In the genomic region with DNA sequence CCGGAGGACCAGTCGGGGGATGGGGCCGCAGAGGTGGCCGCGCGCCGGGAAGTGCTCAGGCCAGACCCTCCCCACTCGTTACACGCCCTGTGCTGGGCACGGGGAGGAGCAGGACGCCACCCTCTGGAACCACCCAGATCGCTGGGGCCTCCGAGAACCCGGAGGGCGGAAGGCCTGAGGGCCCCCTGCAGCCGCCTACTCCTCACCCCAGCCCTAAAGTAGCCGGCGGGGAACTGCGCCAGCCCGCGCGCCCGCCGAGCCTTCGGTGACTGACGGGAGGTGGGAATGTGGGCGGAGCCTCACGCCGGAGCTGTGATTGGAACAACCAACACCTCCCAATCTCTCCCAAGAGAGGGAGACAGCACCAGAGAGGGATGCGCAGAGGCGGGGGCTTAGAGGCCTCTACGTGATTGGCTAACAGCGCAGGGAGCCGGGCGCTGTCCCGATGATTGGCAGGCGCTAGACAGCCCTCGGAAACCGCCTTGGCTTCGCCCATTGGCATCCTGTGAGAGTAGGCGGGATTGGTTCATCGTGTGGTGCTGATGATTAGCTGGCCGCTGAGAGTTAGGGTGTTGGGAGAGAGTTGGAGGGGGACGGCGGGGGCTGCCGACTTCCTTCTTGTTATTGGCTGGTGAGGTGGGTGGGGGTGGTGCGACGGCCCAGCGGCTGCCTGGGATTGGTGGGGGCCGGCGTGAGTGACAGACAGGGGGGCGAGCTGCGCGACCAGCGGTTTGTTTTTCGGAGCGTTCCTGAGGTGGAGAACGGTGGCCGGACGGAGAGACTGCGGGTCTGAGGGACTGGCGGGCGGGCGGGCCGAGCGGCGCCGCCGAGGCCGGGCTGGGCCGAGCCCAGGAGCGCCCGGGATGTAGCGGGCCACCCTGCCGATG, we compare ENCODE assay signal across 8 cellular contexts. TPM values are rescaled to one million over a fixed set of nuclear protein-coding genes. Genes with fewer than 3 reads are reported as not detected.
DNase-seq lines count a peak whose midpoint lies in the region; TF ChIP-seq lines count a peak whose summit lies in the region.

A gene (plus strand): TSS at position 734 of the 887 bp plus-strand sequence. CDS start 343 bp downstream, outside the sequence.

- H3K4me3 ChIP-seq in HFF-Myc (replicated peaks; ENCODE audit: low read depth, low read length) (peak within 1 kb of the TSS; percentile 66), neuron (ENCODE audit: low read length) (peak within 1 kb of the TSS; percentile 94), subcutaneous abdominal adipose tissue (ENCODE audit: low read depth in 1 of 5, low read length in 5 of 5) (peak within 1 kb of the TSS; percentile 64 to 87 (median 76))

- peak within 1 kb of the TSS; percentile 72 for H2AFZ ChIP-seq in neuron (ENCODE audit: low read depth, low read length)

- H3K4me1 Mint-ChIP-seq in activated naive CD4-positive, alpha-beta T cell treated with anti-CD3 and anti-CD28 coated beads for 36 hours (ENCODE audit: low read depth), result peaks cover 35% of the 10 kb centered on the region

- H3K9ac ChIP-seq in subcutaneous abdominal adipose tissue (ENCODE audit: low read length in 5 of 5), result peak within 1 kb of the TSS in 4 of 5 donors; percentile 76 to 80 (median 78)

- CTCF ChIA-PET in activated naive CD4-positive, alpha-beta T cell treated with anti-CD3 and anti-CD28 coated beads for 36 hours (lab: Charles Lee), result interaction anchor here (0.7 to 2.7 kb wide), 9 partner anchors 10 to 196 kb away, joined by 3 to 11 read pairs (median 4); no protein-coding TSS in a partner anchor

- H3K36me3 ChIP-seq in neuron (ENCODE audit: insufficient read depth, low read length) (no peaks in the 10 kb centered on the region), subcutaneous abdominal adipose tissue (ENCODE audit: control insufficient read depth in 5 of 5, insufficient read depth in 5 of 5, low read length in 5 of 5) (no peaks in the 10 kb centered on the region)

- H3K9me3 ChIP-seq in neuron (ENCODE audit: low read length), result no peaks in the 10 kb centered on the region
- no peaks in the 10 kb centered on the region for H3K9me3 ChIP-seq in subcutaneous abdominal adipose tissue (ENCODE audit: control insufficient read depth in 5 of 5, low read length in 5 of 5)

- peak within 1 kb of the TSS; percentile 73 for H3K27ac ChIP-seq in subcutaneous abdominal adipose tissue (ENCODE audit: low read depth, low read length)

- peak within 1 kb of the TSS; percentile 82 for H3K27ac Mint-ChIP-seq in activated naive CD4-positive, alpha-beta T cell treated with anti-CD3 and anti-CD28 coated beads for 36 hours

- peak; percentile 100 for DNase-seq in GM04504 (ENCODE audit: low read depth)
- DNase-seq in HFF-Myc (ENCODE audit: extremely low read depth, low read depth), result peak; percentile 99
- peak; percentile 100 for DNase-seq in NAMALWA (ENCODE audit: low spot score)
- peak; percentile 100 for DNase-seq in SK-N-DZ (ENCODE audit: low spot score)
- peak; percentile 99 for DNase-seq in activated naive CD4-positive, alpha-beta T cell treated with anti-CD3 and anti-CD28 coated beads for 36 hours
- DNase-seq in foreskin melanocyte, result peak; percentile 100

- H3K4me3 Mint-ChIP-seq in activated naive CD4-positive, alpha-beta T cell treated with anti-CD3 and anti-CD28 coated beads for 36 hours, result peak within 1 kb of the TSS; percentile 97

- no peaks in the 10 kb centered on the region for H3K9me3 Mint-ChIP-seq in activated naive CD4-positive, alpha-beta T cell treated with anti-CD3 and anti-CD28 coated beads for 36 hours

- H3K27me3 ChIP-seq in neuron (ENCODE audit: insufficient read depth, low read length) (no peaks in the 10 kb centered on the region), subcutaneous abdominal adipose tissue (ENCODE audit: control insufficient read depth in 5 of 5, insufficient read depth in 4 of 5, low read length in 5 of 5) (no peaks in the 10 kb centered on the region)

- intact Hi-C loops in activated naive CD4-positive, alpha-beta T cell treated with anti-CD3 and anti-CD28 coated beads for 36 hours (cut with micrococcal nuclease), result loop anchor here (1.0 to 5.0 kb wide), 9 partner anchors 22 to 969 kb away; a partner anchor contains a TSS

- H3K36me3 Mint-ChIP-seq in activated naive CD4-positive, alpha-beta T cell treated with anti-CD3 and anti-CD28 coated beads for 36 hours (ENCODE audit: low read depth), result peaks cover 1% of the 10 kb centered on the region

- H3K4me1 ChIP-seq in neuron (ENCODE audit: insufficient read depth, low read length), result peaks cover 19% of the 10 kb centered on the region
- peaks cover 5 to 40% (median 37%) of the 10 kb centered on the region in 5 donors for H3K4me1 ChIP-seq in subcutaneous abdominal adipose tissue (ENCODE audit: control insufficient read depth in 5 of 5, insufficient read depth in 5 of 5, low read length in 5 of 5)

- TF ChIP-seq CTCF in HFF-Myc (IDR thresholded peaks at IDR 0.05; ENCODE audit: low read depth, low read length, missing control alignments), result no peak

- no peaks in the 10 kb centered on the region for H3K27me3 Mint-ChIP-seq in activated naive CD4-positive, alpha-beta T cell treated with anti-CD3 and anti-CD28 coated beads for 36 hours (ENCODE audit: low read depth)

RNA-seq across cellular contexts. Expression of the gene that starts here (rescaled TPM):
- polyA plus RNA-seq in SK-N-DZ (2014; cell fraction: cytosol; rRNA removed), result 26.6 and 28.1 TPM in 2 replicates
- polyA plus RNA-seq in SK-N-DZ (2014; cell fraction: nucleus; rRNA removed), result 41.0 and 61.6 TPM in 2 replicates
- total RNA-seq in activated naive CD4-positive, alpha-beta T cell treated with anti-CD3 and anti-CD28 coated beads for 36 hours, result 10 to 100 TPM; 28.8 to 29.6 TPM

Comparison
In these comparisons a context has a peak if more than half of its experiments do, and no peak if none do; other contexts are left out.
1. Peak in every context shown above with its lines: DNase-seq, H3K4me3 ChIP-seq and H3K27ac ChIP-seq.